In genomic region chr6:37338317-37338716, GRCh38 we compare ENCODE assay signal across 4 cellular contexts. TPM values are rescaled to one million over a fixed set of nuclear protein-coding genes. Genes with fewer than 3 reads are reported as not detected.
DNase-seq lines count a peak whose midpoint lies in the region; ATAC-seq, FAIRE-seq and TF ChIP-seq lines count a peak whose summit lies in the region.
"Not testable (repeated sequence)": the region's sequence is repeated elsewhere in the genome, so short reads cannot be mapped to it uniquely, and the experiment has no call there.

No MANE protein-coding gene starts in this region.

- not testable (repeated sequence) for TF ChIP-seq CTCF in 22Rv1 (IDR thresholded peaks at IDR 0.05); HEK293 (tag by site-specific recombination; IDR thresholded peaks at IDR 0.05); VCaP (conservative IDR thresholded peaks at IDR 0.05); K562 (IDR thresholded peaks at IDR 0.05 in 2 of 3, conservative IDR thresholded peaks at IDR 0.05 in 1 of 3; ENCODE audit: insufficient read depth in 2 of 3, low read depth in 1 of 3, low read length in 3 of 3)

- not testable (repeated sequence) for H4K20me1 ChIP-seq in K562 (replicated peaks; ENCODE audit: control insufficient read depth, insufficient read depth, low read length)

- H3K9me1 ChIP-seq in K562 (ENCODE audit: control insufficient read depth, insufficient read depth, low read length): not testable (repeated sequence)

- H3K4me1 ChIP-seq in HEK293 (ENCODE audit: control insufficient read depth, insufficient read depth, low read length); K562 (replicated peaks in 1 of 2; ENCODE audit: control insufficient read depth in 2 of 2, insufficient read depth in 2 of 2, low read length in 2 of 2): not testable (repeated sequence)

- TF ChIP-seq POLR2A in K562 (conservative IDR thresholded peaks at IDR 0.05): not testable (repeated sequence)

- not testable (repeated sequence) for FAIRE-seq in K562 (lab: Jason Lieb, UNC)

- not testable (repeated sequence) for H3K9ac ChIP-seq in K562 (ENCODE audit: insufficient read depth in 1 of 2, low read depth in 2 of 2, low read length in 2 of 2)

- H2AFZ ChIP-seq in K562 (ENCODE audit: low read depth, low read length): not testable (repeated sequence)

- BruUV-seq in K562 (replicated peaks; lab: Mats Ljungman, UMichigan): not testable (repeated sequence)

- TF ChIP-seq EP300 in K562 (IDR thresholded peaks at IDR 0.05; ENCODE audit: low read length): not testable (repeated sequence)

- not testable (repeated sequence) for H3K27me3 ChIP-seq in K562 (ENCODE audit: control insufficient read depth in 2 of 2, insufficient read depth in 2 of 2, low read length in 2 of 2)

- not testable (repeated sequence) for H3K9me3 ChIP-seq in HEK293 (ENCODE audit: control insufficient read depth, insufficient read depth, low read depth, low read length); K562 (replicated peaks; ENCODE audit: control insufficient read depth, insufficient read depth, low read depth, low read length)

- CTCF ChIA-PET in HEK293 (lab: Yijun Ruan, JAX); K562 (lab: Yijun Ruan, JAX; ENCODE audit: low intra/inter-chr PET ratio): not testable (repeated sequence)

- TF ChIP-seq RAD21 in K562 (CRISPR knock-in tag; conservative IDR thresholded peaks at IDR 0.05 in 1 of 2, IDR thresholded peaks at IDR 0.05 in 1 of 2): not testable (repeated sequence)

- not testable (repeated sequence) for H3K36me3 ChIP-seq in HEK293 (ENCODE audit: control insufficient read depth in 2 of 2, insufficient read depth in 1 of 2, low read length in 2 of 2); K562 (ENCODE audit: control insufficient read depth, insufficient read depth, low read length)

- not testable (repeated sequence) for ATAC-seq in K562

- H3K4me2 ChIP-seq in K562 (ENCODE audit: insufficient read depth, low read length): not testable (repeated sequence)

- H3K27ac ChIP-seq in 22Rv1 (peak overlapping the region; percentile 66), VCaP (peak overlapping the region; percentile 40; the same call in 1 of the 2 replicates)
- H3K27ac ChIP-seq in HEK293 (ENCODE audit: extremely low read depth, low read depth, low read length); K562 (ENCODE audit: extremely low read depth, low read depth, low read length): not testable (repeated sequence)

- POLR2A ChIA-PET in HEK293 (lab: Yijun Ruan, JAX); K562 (lab: Yijun Ruan, JAX): not testable (repeated sequence)

- in situ Hi-C loops in K562 (cut with MboI): not testable (repeated sequence)

- H3K4me3 ChIP-seq in HEK293 (ENCODE audit: low read depth, low read length); K562: not testable (repeated sequence)

- intact Hi-C loops in K562 (cut with micrococcal nuclease): not testable (repeated sequence)

- not testable (repeated sequence) for DNase-seq in K562 (ENCODE audit: extremely low read depth in 1 of 4, low spot score in 3 of 4)

- WGBS in K562 (ENCODE audit: insufficient coverage, low coverage, missing lambda C conversion rate): 35% methylated on average over 3 of the region's 3 CpGs

- not testable (repeated sequence) for H3K79me2 ChIP-seq in K562 (ENCODE audit: control insufficient read depth, insufficient read depth, low read length)

TF ChIP-seq in HEK293, 187 proteins besides CTCF, POLR2A, EP300 and RAD21:
- TF ChIP-seq ZNF580 (tag by site-specific recombination; IDR thresholded peaks at IDR 0.05) (0 out of 2 replicates have a peak, but pooled peaks have one; percentile 19), ZNF146 (tag by site-specific recombination; IDR thresholded peaks at IDR 0.05) (peak; percentile 96)

TF ChIP-seq in K562, 482 proteins besides CTCF, POLR2A, EP300 and RAD21:
- TF ChIP-seq ZNF146 (CRISPR knock-in tag; IDR thresholded peaks at IDR 0.05; ENCODE audit: unreplicated experiment) (peak; percentile 46), BCOR (IDR thresholded peaks at IDR 0.05) (0 out of 2 replicates have a peak, but pooled peaks have one; percentile 9)

RNA-seq across cellular contexts. Expression of gene RNF8, which starts 15.5 kb away (rescaled TPM):
- total RNA-seq in K562 (2011; cell fraction: chromatin; rRNA removed; ENCODE audit: low replicate concordance): 19.2 and 43.1 TPM in 2 replicates
- total RNA-seq in K562 (2011; cell fraction: nucleolus; rRNA removed): 12.0 and 14.1 TPM in 2 replicates
- total RNA-seq in K562 (2011; cell fraction: nucleoplasm; rRNA removed): 25.6 and 32.9 TPM in 2 replicates
- total RNA-seq in K562 (2014; rRNA removed) (37.3 and 37.5 TPM in 2 replicates), K562 (2014; rRNA removed; fragmentation: Illumina TruSeq; extraction: Trizol) (42.8 and 50.8 TPM in 2 replicates), K562 (2015; rRNA removed; fragmentation: Illumina TruSeq; extraction: Trizol) (38.6 and 45.5 TPM in 2 replicates), K562 (2021) (28.5 and 30.0 TPM in 2 replicates)
- polyA plus RNA-seq in K562 (2011; rRNA removed) (28.5 and 35.1 TPM in 2 replicates), K562 (2014; fragmentation: Illumina TruSeq; extraction: Trizol) (42.1 and 47.0 TPM in 2 replicates), K562 (2014; fragmentation: Nextera tagmentation; extraction: Ambion mirVana) (10 to 100 TPM; 10.6 to 13.0 TPM), K562 (2014; rRNA removed) (36.6 and 40.6 TPM in 2 replicates)
- polyA plus RNA-seq in K562 (2011; cell fraction: cytosol; rRNA removed): 10.9 and 16.7 TPM in 2 replicates
- polyA plus RNA-seq in K562 (2011; cell fraction: nucleus; rRNA removed): 18.9 and 21.9 TPM in 2 replicates
- 19.3 and 25.3 TPM in 2 replicates for polyA plus RNA-seq in K562 (2012)
- polyA minus RNA-seq in K562 (2011; rRNA and poly(A)+ RNA removed): 24.9 and 30.1 TPM in 2 replicates
- polyA minus RNA-seq in K562 (2011; cell fraction: cytosol; rRNA and poly(A)+ RNA removed): 9.1 and 14.6 TPM in 2 replicates
- polyA minus RNA-seq in K562 (2011; cell fraction: nucleus; rRNA and poly(A)+ RNA removed): 14.9 and 28.0 TPM in 2 replicates
